8 cellular contexts compared by ENCODE assay signal in the genomic region with DNA sequence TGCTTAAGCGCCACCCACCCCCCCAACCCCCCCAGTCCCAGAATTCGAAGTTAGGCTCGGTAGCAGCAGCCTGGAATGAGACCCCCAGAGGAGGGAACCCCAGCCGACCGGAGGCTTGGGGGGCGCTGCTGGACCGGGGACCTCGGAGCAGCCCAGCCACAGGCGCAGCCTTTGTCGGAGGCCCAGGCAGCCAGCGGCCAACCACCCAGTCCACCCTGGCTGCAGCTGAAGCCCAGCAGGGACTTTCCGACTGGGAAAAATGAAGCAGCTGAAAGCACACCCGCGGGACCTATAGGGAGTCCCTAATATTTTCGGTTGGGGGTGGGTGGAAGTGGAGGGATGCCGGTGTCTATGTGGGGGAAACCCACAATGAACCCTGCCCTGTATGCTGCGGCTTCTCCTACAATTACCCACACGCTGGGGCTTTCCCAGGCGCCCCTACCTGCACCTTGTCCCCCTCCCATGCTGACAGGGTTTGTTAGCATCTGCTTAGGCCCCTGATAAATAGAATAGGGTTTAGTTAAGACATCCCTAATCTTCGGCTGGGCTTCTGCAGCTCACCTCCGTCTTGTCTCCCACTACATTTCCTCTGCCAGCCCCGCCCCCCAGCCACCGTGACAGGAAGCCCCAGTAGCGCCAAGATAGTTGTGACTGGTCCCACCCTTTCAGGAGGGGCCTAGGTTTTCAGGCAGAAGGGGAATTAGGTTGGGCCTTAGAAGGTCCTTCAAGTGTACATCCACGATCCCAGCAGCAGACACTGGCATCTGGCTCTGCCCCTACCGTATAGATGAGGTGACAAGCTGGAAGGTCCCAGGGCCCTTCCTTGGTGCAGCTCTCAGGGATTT.
A peak's percentile ranks its signal among the peaks of the same experiment; 100 is the strongest.
DNase-seq lines count a peak whose midpoint lies in the region; ATAC-seq and TF ChIP-seq lines count a peak whose summit lies in the region.

No MANE protein-coding gene starts in this region.

- H3K9ac ChIP-seq in KMS-11, result peak overlapping the region; percentile 51; the same call in 1 of the 2 replicates

- no peaks in the 10 kb centered on the region for H3K27me3 Mint-ChIP-seq in central memory CD8-positive, alpha-beta T cell

- no peaks in the 10 kb centered on the region for H4K20me1 ChIP-seq in KMS-11 (ENCODE audit: insufficient read depth)

- peak; percentile 69 for ATAC-seq in central memory CD8-positive, alpha-beta T cell (replicated peaks; ENCODE audit: extremely low read depth, poor library complexity, severe bottlenecking)
- no peak for ATAC-seq in HG02981 (IDR thresholded peaks at IDR 0.05; ENCODE audit: unreplicated experiment)

- no peaks in the 10 kb centered on the region for H3K9me3 Mint-ChIP-seq in central memory CD8-positive, alpha-beta T cell

- no peaks in the 10 kb centered on the region for H3K79me2 ChIP-seq in KMS-11 (ENCODE audit: insufficient read depth, low read depth)

- H3K36me3 ChIP-seq in KMS-11 (ENCODE audit: insufficient read depth), result no peaks in the 10 kb centered on the region

- H3K4me1 Mint-ChIP-seq in central memory CD8-positive, alpha-beta T cell, result peaks cover 48% of the 10 kb centered on the region

- peak overlapping the region; percentile 84; the same call in 1 of the 2 replicates for H2AFZ ChIP-seq in KMS-11 (ENCODE audit: low read depth)

- TF ChIP-seq CTCF in KMS-11 (conservative IDR thresholded peaks at IDR 0.05; ENCODE audit: low read depth, low read length), result no peak

- H3K4me3 Mint-ChIP-seq in central memory CD8-positive, alpha-beta T cell, result peak overlapping the region; percentile 91

- H3K4me3 ChIP-seq in KMS-11 (IDR thresholded peaks at IDR 0.05; ENCODE audit: insufficient read depth, low read depth, low read length), result peak overlapping the region; percentile 23

- peaks cover 71% of the 10 kb centered on the region for H3K4me1 ChIP-seq in KMS-11 (ENCODE audit: low read depth, poor library complexity, severe bottlenecking)

- H3K27me3 ChIP-seq in KMS-11 (ENCODE audit: insufficient read depth, low read depth) (no peaks in the 10 kb centered on the region), layer of hippocampus (ENCODE audit: control insufficient read depth, insufficient read depth, low read length) (no peaks in the 10 kb centered on the region)

- H3K27ac ChIP-seq in KMS-11 (peak overlapping the region; percentile 18), layer of hippocampus (ENCODE audit: low read depth, low read length) (peak overlapping the region; percentile 64)

- H3K36me3 Mint-ChIP-seq in central memory CD8-positive, alpha-beta T cell (ENCODE audit: insufficient read depth), result peaks cover 8% of the 10 kb centered on the region

- DNase-seq in SHP77 (lab: John Stamatoyannopoulos, UW), result peak; percentile 7 to 51
- no peak for DNase-seq in SHP77 treated with DMSO at 0.1 percent for 48 hours (lab: John Stamatoyannopoulos, UW)
- DNase-seq in activated CD4-positive, CD25-positive, alpha-beta regulatory T cell (lab: John Stamatoyannopoulos, UW), result peak; percentile 42 to 60 (median 50)
- DNase-seq in central memory CD8-positive, alpha-beta T cell (ENCODE audit: low spot score in 2 of 2), result peak; percentile 54 to 72
- DNase-seq in stimulated activated CD4-positive, alpha-beta T cell treated with anti-CD3 and anti-CD28 coated beads, Interleukin-4, amount 100 ng/mL, for 1 hour, result peak; percentile 78

- H3K4me2 ChIP-seq in KMS-11, result peak overlapping the region; percentile 66; the same call in 1 of the 2 replicates

- H3K27ac Mint-ChIP-seq in central memory CD8-positive, alpha-beta T cell (ENCODE audit: low read depth), result peak overlapping the region; percentile 96
